Comparison of ENCODE assay signal across 7 cellular contexts in the genomic region with DNA sequence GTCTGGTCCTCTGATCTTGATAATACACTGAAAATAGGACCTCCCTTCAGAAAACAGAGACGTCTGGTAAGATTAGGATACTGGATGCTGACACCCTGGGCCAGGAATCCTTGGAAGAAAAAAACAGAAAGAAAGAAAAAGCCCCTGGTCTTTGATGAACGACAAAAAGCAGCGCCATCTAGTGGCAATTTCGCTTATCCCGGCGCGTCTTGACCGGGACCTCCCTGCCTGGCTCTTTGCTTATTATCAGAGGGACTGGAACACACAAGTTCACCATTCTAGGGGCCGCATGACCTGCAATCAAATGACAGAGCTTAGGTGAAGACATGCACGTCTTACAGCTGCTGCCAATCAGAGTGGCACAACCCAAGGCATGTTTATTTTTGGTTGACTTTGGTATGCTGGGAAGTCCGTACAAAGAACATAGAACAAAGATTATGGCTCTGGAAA.
DNase-seq lines count a peak whose midpoint lies in the region; ATAC-seq and TF ChIP-seq lines count a peak whose summit lies in the region.

No MANE protein-coding gene starts in this region.

- H3K27me3 ChIP-seq in upper lobe of left lung: no peaks in the 10 kb centered on the region

- POLR2A ChIA-PET in HEK293 (lab: Yijun Ruan, JAX): no interaction called here

- no peak for TF ChIP-seq POLR2A in upper lobe of left lung (IDR thresholded peaks at IDR 0.05)

- no peak overlapping the region for H3K4me3 ChIP-seq in HEK293 (ENCODE audit: low read depth, low read length)
- H3K4me3 ChIP-seq in upper lobe of left lung: no peak overlapping the region

- no peaks in the 10 kb centered on the region for H3K4me1 ChIP-seq in HEK293 (ENCODE audit: control insufficient read depth, insufficient read depth, low read length)
- peaks cover 0 to 14% (median 9%) of the 10 kb centered on the region in 4 donors for H3K4me1 ChIP-seq in upper lobe of left lung

- H3K9me3 ChIP-seq in HEK293 (ENCODE audit: control insufficient read depth, insufficient read depth, low read depth, low read length) (no peaks in the 10 kb centered on the region), upper lobe of left lung (no peaks in the 10 kb centered on the region)

- no peak for TF ChIP-seq EP300 in upper lobe of left lung (IDR thresholded peaks at IDR 0.05)

- in situ Hi-C loops in G401 (cut with HindIII; ENCODE audit: low sequenced_read_pairs): no loop called here

- H3K27ac ChIP-seq in HEK293 (ENCODE audit: extremely low read depth, low read depth, low read length): no peak overlapping the region
- no peak overlapping the region for H3K27ac ChIP-seq in upper lobe of left lung

- peak; percentile 76 for DNase-seq in G401 (ENCODE audit: low spot score)
- DNase-seq in NCI-H2081 treated with DMSO at 0.1 percent for 48 hours (lab: John Stamatoyannopoulos, UW): peak; percentile 74
- peak; percentile 34 for DNase-seq in UCSD-AML1 (lab: John Stamatoyannopoulos, UW; ENCODE audit: unreplicated experiment)
- DNase-seq in epidermal melanocyte (ENCODE audit: insufficient read length, low spot score): peak; percentile 38
- DNase-seq in mucosa of gallbladder (ENCODE audit: low spot score): peak; percentile 59
- DNase-seq in upper lobe of left lung: peak in 1 of 2 donors; percentile 44

- 8 to 13% methylated on average over 11 of the region's 11 CpGs for WGBS in upper lobe of left lung, 2 donors

- no peaks in the 10 kb centered on the region for H3K36me3 ChIP-seq in HEK293 (ENCODE audit: control insufficient read depth in 2 of 2, insufficient read depth in 1 of 2, low read length in 2 of 2)
- H3K36me3 ChIP-seq in upper lobe of left lung: no peaks in the 10 kb centered on the region

- peak; percentile 30 to 65 for ATAC-seq in upper lobe of left lung (ENCODE audit: low FRiP score in 2 of 2)

- CTCF ChIA-PET in HEK293 (lab: Yijun Ruan, JAX): interaction anchor here (0.5 to 2.3 kb wide), 42 partner anchors 8 to 1395 kb away, joined by 3 to 10 read pairs (median 3); no protein-coding TSS in a partner anchor

- TF ChIP-seq CTCF in HEK293 (tag by site-specific recombination; IDR thresholded peaks at IDR 0.05) (0 out of 2 replicates have a peak, but pooled peaks have one; percentile 17), upper lobe of left lung (IDR thresholded peaks at IDR 0.05) (peak; percentile 36 to 71 (median 49))

TF ChIP-seq in HEK293, 187 proteins besides CTCF, POLR2A, EP300 and RAD21:
- TF ChIP-seq, protein P1, sequence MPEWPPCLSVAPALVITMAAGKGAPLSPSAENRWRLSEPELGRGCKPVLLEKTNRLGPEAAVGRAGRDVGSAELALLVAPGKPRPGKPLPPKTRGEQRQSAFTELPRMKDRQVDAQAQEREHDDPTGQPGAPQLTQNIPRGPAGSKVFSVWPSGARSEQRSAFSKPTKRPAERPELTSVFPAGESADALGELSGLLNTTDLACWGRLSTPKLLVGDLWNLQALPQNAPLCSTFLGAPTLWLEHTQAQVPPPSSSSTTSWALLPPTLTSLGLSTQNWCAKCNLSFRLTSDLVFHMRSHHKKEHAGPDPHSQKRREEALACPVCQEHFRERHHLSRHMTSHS (tag by site-specific recombination; IDR thresholded peaks at IDR 0.05): no peak
- TF ChIP-seq ZNF501 (tag by site-specific recombination; IDR thresholded peaks at IDR 0.05) (no peak), ZNF654 (tag by site-specific recombination; IDR thresholded peaks at IDR 0.05; ENCODE audit: low read depth) (peak; percentile 68), ZNF473 (tag by site-specific recombination; IDR thresholded peaks at IDR 0.05) (no peak), ZNF621 (tag by site-specific recombination; IDR thresholded peaks at IDR 0.05) (no peak), ZNF544 (tag by site-specific recombination; IDR thresholded peaks at IDR 0.05) (no peak), ZBTB21 (tag by site-specific recombination; IDR thresholded peaks at IDR 0.05) (no peak), ZNF521 (tag by site-specific recombination; IDR thresholded peaks at IDR 0.05) (no peak)
- TF ChIP-seq, protein P2, sequence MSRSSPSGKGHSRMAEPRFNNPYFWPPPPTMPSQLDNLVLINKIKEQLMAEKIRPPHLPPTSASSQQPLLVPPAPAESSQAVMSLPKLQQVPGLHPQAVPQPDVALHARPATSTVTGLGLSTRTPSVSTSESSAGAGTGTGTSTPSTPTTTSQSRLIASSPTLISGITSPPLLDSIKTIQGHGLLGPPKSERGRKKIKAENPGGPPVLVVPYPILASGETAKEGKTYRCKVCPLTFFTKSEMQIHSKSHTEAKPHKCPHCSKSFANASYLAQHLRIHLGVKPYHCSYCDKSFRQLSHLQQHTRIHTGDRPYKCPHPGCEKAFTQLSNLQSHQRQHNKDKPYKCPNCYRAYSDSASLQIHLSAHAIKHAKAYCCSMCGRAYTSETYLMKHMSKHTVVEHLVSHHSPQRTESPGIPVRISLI (tag by site-specific recombination; IDR thresholded peaks at IDR 0.05): peak; percentile 40; the same call in 1 of the 2 replicates
